ENCODE assay signal across 1 cellular context in genomic region chr20:56467969-56468316, GRCh38.
TF ChIP-seq lines count a peak whose summit lies in the region.

No MANE protein-coding gene starts in this region.

TF ChIP-seq in IMR-90, 13 proteins besides CTCF, POLR2A, EP300 and RAD21 (continued from another document):
- TF ChIP-seq, protein P1, sequence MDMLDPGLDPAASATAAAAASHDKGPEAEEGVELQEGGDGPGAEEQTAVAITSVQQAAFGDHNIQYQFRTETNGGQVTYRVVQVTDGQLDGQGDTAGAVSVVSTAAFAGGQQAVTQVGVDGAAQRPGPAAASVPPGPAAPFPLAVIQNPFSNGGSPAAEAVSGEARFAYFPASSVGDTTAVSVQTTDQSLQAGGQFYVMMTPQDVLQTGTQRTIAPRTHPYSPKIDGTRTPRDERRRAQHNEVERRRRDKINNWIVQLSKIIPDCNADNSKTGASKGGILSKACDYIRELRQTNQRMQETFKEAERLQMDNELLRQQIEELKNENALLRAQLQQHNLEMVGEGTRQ (IDR thresholded peaks at IDR 0.05; ENCODE audit: low read depth, low read length), result no peak
- TF ChIP-seq MAFK (IDR thresholded peaks at IDR 0.05; ENCODE audit: low read depth, low read length) (no peak), CEBPB (IDR thresholded peaks at IDR 0.05; ENCODE audit: low read depth, low read length) (no peak), CHD1 (IDR thresholded peaks at IDR 0.05; ENCODE audit: low read depth, low read length) (no peak), MXI1 (IDR thresholded peaks at IDR 0.05; ENCODE audit: borderline replicate concordance, low read depth, low read length) (no peak), FOS (IDR thresholded peaks at IDR 0.05; ENCODE audit: low read depth, low read length) (no peak)
- TF ChIP-seq, protein P2, sequence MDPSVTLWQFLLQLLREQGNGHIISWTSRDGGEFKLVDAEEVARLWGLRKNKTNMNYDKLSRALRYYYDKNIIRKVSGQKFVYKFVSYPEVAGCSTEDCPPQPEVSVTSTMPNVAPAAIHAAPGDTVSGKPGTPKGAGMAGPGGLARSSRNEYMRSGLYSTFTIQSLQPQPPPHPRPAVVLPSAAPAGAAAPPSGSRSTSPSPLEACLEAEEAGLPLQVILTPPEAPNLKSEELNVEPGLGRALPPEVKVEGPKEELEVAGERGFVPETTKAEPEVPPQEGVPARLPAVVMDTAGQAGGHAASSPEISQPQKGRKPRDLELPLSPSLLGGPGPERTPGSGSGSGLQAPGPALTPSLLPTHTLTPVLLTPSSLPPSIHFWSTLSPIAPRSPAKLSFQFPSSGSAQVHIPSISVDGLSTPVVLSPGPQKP (IDR thresholded peaks at IDR 0.05; ENCODE audit: borderline replicate concordance, low read depth, low read length), result no peak
TF ChIP-seq in IMR-90: peak in this region for 0.
